1 cellular context compared by ENCODE assay signal in genomic region chr22:36367066-36367465, GRCh38.
TF ChIP-seq lines count a peak whose summit lies in the region.

No MANE protein-coding gene starts in this region.

TF ChIP-seq in SK-N-SH treated with all-trans-retinoic acid at 6 μM for 48 hours, 23 proteins besides CTCF, POLR2A, EP300 and RAD21 (continued from another document):
- TF ChIP-seq PATZ1 (CRISPR knock-in tag; IDR thresholded peaks at IDR 0.05; ENCODE audit: borderline replicate concordance) = no peak
- TF ChIP-seq ISL1 (CRISPR knock-in tag; IDR thresholded peaks at IDR 0.05) = no peak
- TF ChIP-seq CSRNP3 (CRISPR knock-in tag; IDR thresholded peaks at IDR 0.05) = no peak
- no peak for TF ChIP-seq RARB (CRISPR knock-in tag; IDR thresholded peaks at IDR 0.05)
TF ChIP-seq in SK-N-SH treated with all-trans-retinoic acid at 6 μM for 48 hours: peak in this region for 0.
